Comparison of ENCODE assay signal across 12 cellular contexts in genomic region chr3:195467641-195468390, GRCh38. TPM values are rescaled to one million over a fixed set of nuclear protein-coding genes. Genes with fewer than 3 reads are reported as not detected.
DNase-seq lines count a peak whose midpoint lies in the region; ATAC-seq and TF ChIP-seq lines count a peak whose summit lies in the region.
"Had no signal": no experiment of that assay in that cellular context is flagged by ENCODE, and none has a peak within 500 bp of the region (broad histone marks: within the 10 kb centered on the region; RNA-seq: fewer than 3 reads in every experiment).

No MANE protein-coding gene starts in this region.

- no peaks in the 10 kb centered on the region for H3K27me3 ChIP-seq in SJCRH30
- H3K27me3 ChIP-seq: right atrium auricular region had no signal

- no peaks in the 10 kb centered on the region for H3K4me1 ChIP-seq in SJCRH30
- H3K4me1 ChIP-seq: right atrium auricular region had no signal

- TF ChIP-seq CTCF in AG10803 (conservative IDR thresholded peaks at IDR 0.05; ENCODE audit: low read length) (no peak), RWPE1 (conservative IDR thresholded peaks at IDR 0.05; ENCODE audit: low read depth) (no peak)

- H3K27ac Mint-ChIP-seq in activated naive CD4-positive, alpha-beta T cell treated with anti-CD3 and anti-CD28 coated beads, Interleukin-2, amount 50 U/mL, for 72 hours: peak overlapping the region; percentile 81 to 84

- H3K36me3 ChIP-seq in SJCRH30: no peaks in the 10 kb centered on the region
- H3K36me3 ChIP-seq: right atrium auricular region had no signal

- DNase-seq in AG10803 (ENCODE audit: low read depth) (peak; percentile 60), HCEC 1CT (peak; percentile 24), kidney tubule cell (ENCODE audit: low spot score) (peak; percentile 73), SJCRH30 (no peak), RWPE1 (ENCODE audit: low spot score) (no peak), cardiac septum (ENCODE audit: low spot score) (no peak)
- no peak for DNase-seq in activated naive CD4-positive, alpha-beta T cell treated with anti-CD3 and anti-CD28 coated beads, Interleukin-2, amount 50 U/mL, for 72 hours (ENCODE audit: low spot score in 2 of 2)
- DNase-seq: midbrain, T1000 had no signal

- CTCF ChIA-PET in RWPE1 (lab: Yijun Ruan, JAX): no interaction called here

- intact Hi-C loops in cardiac septum (cut with DNase I): no loop called here

- ATAC-seq in activated naive CD4-positive, alpha-beta T cell treated with anti-CD3 and anti-CD28 coated beads, Interleukin-2, amount 50 U/mL, for 72 hours: peak; percentile 92 to 98
- no peak for ATAC-seq in GM19455 (IDR thresholded peaks at IDR 0.05; ENCODE audit: unreplicated experiment)

- peaks cover 8 to 23% of the 10 kb centered on the region in 2 donors for H3K36me3 Mint-ChIP-seq in activated naive CD4-positive, alpha-beta T cell treated with anti-CD3 and anti-CD28 coated beads, Interleukin-2, amount 50 U/mL, for 72 hours

- peaks cover 5% of the 10 kb centered on the region; the same call in 1 of the 2 replicates for H3K9me3 ChIP-seq in SJCRH30 (replicated peaks)
- H3K9me3 ChIP-seq: right atrium auricular region had no signal

- H3K4me3 ChIP-seq in AG10803 (ENCODE audit: low read length): no peak overlapping the region
- H3K4me3 ChIP-seq in SJCRH30: no peak overlapping the region
- H3K4me3 ChIP-seq: right atrium auricular region had no signal

- no peak overlapping the region for H3K27ac ChIP-seq in SJCRH30
- no peak overlapping the region for H3K27ac ChIP-seq in RWPE1
- H3K27ac ChIP-seq: HL-60, right atrium auricular region had no signal

- peaks cover 9 to 16% of the 10 kb centered on the region in 2 donors for H3K9me3 Mint-ChIP-seq in activated naive CD4-positive, alpha-beta T cell treated with anti-CD3 and anti-CD28 coated beads, Interleukin-2, amount 50 U/mL, for 72 hours

- POLR2A ChIA-PET in RWPE1 (lab: Yijun Ruan, JAX; ENCODE audit: low non-redundant PET): no interaction called here

RNA-seq across cellular contexts. Expression of gene ACAP2, which starts 25.0 kb away (rescaled TPM):
- 10 to 100 TPM; 46.3 to 75.8 TPM for total RNA-seq in activated naive CD4-positive, alpha-beta T cell treated with anti-CD3 and anti-CD28 coated beads, Interleukin-2, amount 50 U/mL, for 72 hours
- 29.9 and 35.4 TPM in 2 replicates for total RNA-seq in SJCRH30 (2014; rRNA removed; shearing (Covaris generic))
- total RNA-seq in cardiac septum: 20.0 TPM

Comparison
In these comparisons a context has a peak if more than half of its experiments do, and no peak if none do; other contexts are left out.
1. DNase-seq: peak in AG10803 (single experiment), HCEC 1CT (single experiment) and kidney tubule cell (single experiment); none in activated naive CD4-positive, alpha-beta T cell treated with anti-CD3 and anti-CD28 coated beads, Interleukin-2, amount 50 U/mL, for 72 hours (0 of 2), SJCRH30 (0 of 2), RWPE1 (single experiment) and cardiac septum (single experiment).